In genomic region chr10:132185601-132186487, GRCh38 we compare ENCODE assay signal across 8 cellular contexts. TPM values are rescaled to one million over a fixed set of nuclear protein-coding genes. Genes with fewer than 3 reads are reported as not detected.
DNase-seq lines count a peak whose midpoint lies in the region; ATAC-seq and TF ChIP-seq lines count a peak whose summit lies in the region.

No MANE protein-coding gene starts in this region.

- H3K9ac ChIP-seq in parathyroid adenoma = no peak overlapping the region

- peaks cover 7% of the 10 kb centered on the region for H3K4me1 Mint-ChIP-seq in activated T-cell treated with anti-CD3 and anti-CD28 coated beads, Interleukin-2, amount 50 U/mL, for 4 hours (ENCODE audit: low read depth)

- H3K4me3 ChIP-seq in fibroblast of villous mesenchyme (ENCODE audit: low read depth, low read length) = no peak overlapping the region
- H3K4me3 ChIP-seq in parathyroid adenoma (ENCODE audit: low read depth, low read length) = no peak overlapping the region

- H3K36me3 Mint-ChIP-seq in activated T-cell treated with anti-CD3 and anti-CD28 coated beads, Interleukin-2, amount 50 U/mL, for 4 hours (ENCODE audit: insufficient read depth) = no peaks in the 10 kb centered on the region

- H3K36me3 ChIP-seq in parathyroid adenoma (ENCODE audit: control insufficient read depth, insufficient read depth, low read length) = no peaks in the 10 kb centered on the region

- no peak overlapping the region for H3K27ac ChIP-seq in parathyroid adenoma

- H3K4me1 ChIP-seq in parathyroid adenoma = peaks cover 4% of the 10 kb centered on the region

- TF ChIP-seq CTCF in fibroblast of villous mesenchyme (IDR thresholded peaks at IDR 0.05; ENCODE audit: insufficient read depth, low read depth, low read length) = no peak
- TF ChIP-seq CTCF in parathyroid adenoma (IDR thresholded peaks at IDR 0.05) = no peak

- H2AFZ ChIP-seq in parathyroid adenoma = peak overlapping the region; percentile 85

- H3K9me3 ChIP-seq in parathyroid adenoma (ENCODE audit: control insufficient read depth, low read length) = no peaks in the 10 kb centered on the region

- H3K27me3 ChIP-seq in parathyroid adenoma (ENCODE audit: control insufficient read depth, insufficient read depth, low read length) = peaks cover 6% of the 10 kb centered on the region

- DNase-seq in NCI-H345 (lab: John Stamatoyannopoulos, UW) = peak; percentile 53
- DNase-seq in NCI-H345 treated with DMSO at 0.1 percent for 48 hours (lab: John Stamatoyannopoulos, UW; ENCODE audit: unreplicated experiment) = no peak
- DNase-seq in activated T-cell treated with anti-CD3 and anti-CD28 coated beads, Interleukin-2, amount 50 U/mL, for 4 hours = no peak
- DNase-seq in fibroblast of villous mesenchyme (ENCODE audit: low read depth) = peak; percentile 24

- peak overlapping the region; percentile 64 for H3K4me2 ChIP-seq in parathyroid adenoma (ENCODE audit: low read length)

- no peaks in the 10 kb centered on the region for H3K79me2 ChIP-seq in parathyroid adenoma

- ATAC-seq in activated T-cell treated with anti-CD3 and anti-CD28 coated beads, Interleukin-2, amount 50 U/mL, for 4 hours = peak; percentile 75 to 82
- ATAC-seq in HG02840 (IDR thresholded peaks at IDR 0.05; ENCODE audit: low FRiP score, unreplicated experiment) (no peak), GM19035 (IDR thresholded peaks at IDR 0.05; ENCODE audit: unreplicated experiment) (no peak), GM18868 (IDR thresholded peaks at IDR 0.05; ENCODE audit: unreplicated experiment) (no peak)

- H3K27me3 Mint-ChIP-seq in activated T-cell treated with anti-CD3 and anti-CD28 coated beads, Interleukin-2, amount 50 U/mL, for 4 hours (ENCODE audit: low read depth) = peaks cover 38% of the 10 kb centered on the region

- peak overlapping the region; percentile 43 for H3K4me3 Mint-ChIP-seq in activated T-cell treated with anti-CD3 and anti-CD28 coated beads, Interleukin-2, amount 50 U/mL, for 4 hours

- peaks cover 3% of the 10 kb centered on the region for H3K9me3 Mint-ChIP-seq in activated T-cell treated with anti-CD3 and anti-CD28 coated beads, Interleukin-2, amount 50 U/mL, for 4 hours

RNA-seq across cellular contexts. Expression of gene DPYSL4, which starts 0.9 kb away (rescaled TPM):
- total RNA-seq in activated T-cell treated with anti-CD3 and anti-CD28 coated beads, Interleukin-2, amount 50 U/mL, for 4 hours = 1 to 10 TPM; 1.6 to 6.3 (median 3.4) TPM
- total RNA-seq in fibroblast of villous mesenchyme = under 0.01 and 0.86 TPM in 2 replicates

Comparison
In these comparisons a context has a peak if more than half of its experiments do, and no peak if none do; other contexts are left out.
1. DNase-seq: peak in NCI-H345 (single experiment) and fibroblast of villous mesenchyme (single experiment); none in NCI-H345 treated with DMSO at 0.1 percent for 48 hours (single experiment) and activated T-cell treated with anti-CD3 and anti-CD28 coated beads, Interleukin-2, amount 50 U/mL, for 4 hours (single experiment).
2. ATAC-seq: peak in activated T-cell treated with anti-CD3 and anti-CD28 coated beads, Interleukin-2, amount 50 U/mL, for 4 hours (2 of 2); none in HG02840 (single experiment), GM19035 (single experiment) and GM18868 (single experiment).